Comparison of ENCODE assay signal across 23 cellular contexts in genomic region chr6:99132026-99132425, GRCh38.
"Had no signal": no experiment of that assay in that cellular context is flagged by ENCODE, and none has a peak within 500 bp of the region (broad histone marks: within the 10 kb centered on the region; RNA-seq: fewer than 3 reads in every experiment).

No MANE protein-coding gene starts in this region.

- H3K4me3 Mint-ChIP-seq: activated CD4-positive, alpha-beta memory T cell treated with anti-CD3 and anti-CD28 coated beads for 36 hours; activated CD4-positive, alpha-beta T cell treated with anti-CD3 and anti-CD28 coated beads for 36 hours; activated CD4-positive, alpha-beta T cell treated with anti-CD3 and anti-CD28 coated beads, Interleukin-2, amount 10 ng/mL, durations not matched to agents 24 days and 14 days; activated naive CD8-positive, alpha-beta T cell; activated T-cell treated with anti-CD3 and anti-CD28 coated beads, Interleukin-2, amount 50 U/mL, for 24 hours; activated T-cell treated with anti-CD3 and anti-CD28 coated beads, Interleukin-2, amount 50 U/mL, for 72 hours had no signal

- H3K36me3 Mint-ChIP-seq: activated CD4-positive, alpha-beta memory T cell treated with anti-CD3 and anti-CD28 coated beads for 36 hours; activated naive CD8-positive, alpha-beta T cell had no signal

- DNase-seq: activated CD4-positive, alpha-beta memory T cell treated with anti-CD3 and anti-CD28 coated beads for 36 hours; activated CD4-positive, alpha-beta T cell treated with anti-CD3 and anti-CD28 coated beads for 36 hours; activated CD4-positive, alpha-beta T cell treated with anti-CD3 and anti-CD28 coated beads, Interleukin-2, amount 10 ng/mL, durations not matched to agents 24 days and 14 days; activated CD4-positive, CD25-positive, alpha-beta regulatory T cell; activated CD4-positive, CD25-positive, alpha-beta regulatory T cell treated with anti-CD3 and anti-CD28 coated beads, Interleukin-2, amount 50 U/mL, for 72 hours; activated CD8-positive, alpha-beta memory T cell treated with anti-CD3 and anti-CD28 coated beads, Interleukin-2, amount 50 U/mL, for 48 hours; activated gamma-delta T cell treated with Interleukin-2 at 50 U/mL for 16 hours; activated naive CD4-positive, alpha-beta T cell treated with anti-CD3 and anti-CD28 coated beads, Interleukin-2, amount 50 U/mL, for 16 hours; activated naive CD4-positive, alpha-beta T cell treated with Interleukin-2 at 50 U/mL for 16 hours; activated T-cell treated with anti-CD3 and anti-CD28 coated beads for 4 hours; activated T-cell treated with anti-CD3 and anti-CD28 coated beads, Interleukin-2, amount 50 U/mL, for 24 hours; activated T-cell treated with anti-CD3 and anti-CD28 coated beads, Interleukin-2, amount 50 U/mL, for 72 hours; amniotic stem cell; anterior cingulate cortex; body of pancreas; central memory CD4-positive, alpha-beta T cell; cerebellar nuclear complex; colonic mucosa; effector CD8-positive, alpha-beta T cell; foreskin fibroblast; head of caudate nucleus; T-helper 2 cell had no signal

- ATAC-seq: activated CD4-positive, alpha-beta T cell treated with anti-CD3 and anti-CD28 coated beads for 36 hours; activated T-cell treated with anti-CD3 and anti-CD28 coated beads, Interleukin-2, amount 50 U/mL, for 72 hours; body of pancreas had no signal

- H3K9me3 Mint-ChIP-seq: activated CD4-positive, alpha-beta memory T cell treated with anti-CD3 and anti-CD28 coated beads for 36 hours; activated CD4-positive, alpha-beta T cell treated with anti-CD3 and anti-CD28 coated beads, Interleukin-2, amount 10 ng/mL, durations not matched to agents 24 days and 14 days; activated T-cell treated with anti-CD3 and anti-CD28 coated beads, Interleukin-2, amount 50 U/mL, for 24 hours; activated T-cell treated with anti-CD3 and anti-CD28 coated beads, Interleukin-2, amount 50 U/mL, for 72 hours had no signal

- H3K4me1 Mint-ChIP-seq: activated CD4-positive, alpha-beta T cell treated with anti-CD3 and anti-CD28 coated beads for 36 hours; activated CD4-positive, alpha-beta T cell treated with anti-CD3 and anti-CD28 coated beads, Interleukin-2, amount 10 ng/mL, durations not matched to agents 24 days and 14 days had no signal

- H3K27me3 Mint-ChIP-seq: activated CD4-positive, alpha-beta memory T cell treated with anti-CD3 and anti-CD28 coated beads for 36 hours; activated CD4-positive, alpha-beta T cell treated with anti-CD3 and anti-CD28 coated beads, Interleukin-2, amount 10 ng/mL, durations not matched to agents 24 days and 14 days; activated naive CD8-positive, alpha-beta T cell had no signal

- H3K27ac Mint-ChIP-seq: activated CD4-positive, alpha-beta memory T cell treated with anti-CD3 and anti-CD28 coated beads for 36 hours; activated CD4-positive, alpha-beta T cell treated with anti-CD3 and anti-CD28 coated beads for 36 hours; activated CD4-positive, alpha-beta T cell treated with anti-CD3 and anti-CD28 coated beads, Interleukin-2, amount 10 ng/mL, durations not matched to agents 24 days and 14 days; activated naive CD8-positive, alpha-beta T cell; activated T-cell treated with anti-CD3 and anti-CD28 coated beads, Interleukin-2, amount 50 U/mL, for 24 hours; activated T-cell treated with anti-CD3 and anti-CD28 coated beads, Interleukin-2, amount 50 U/mL, for 72 hours had no signal
